26 cellular contexts compared by ENCODE assay signal in the genomic region with DNA sequence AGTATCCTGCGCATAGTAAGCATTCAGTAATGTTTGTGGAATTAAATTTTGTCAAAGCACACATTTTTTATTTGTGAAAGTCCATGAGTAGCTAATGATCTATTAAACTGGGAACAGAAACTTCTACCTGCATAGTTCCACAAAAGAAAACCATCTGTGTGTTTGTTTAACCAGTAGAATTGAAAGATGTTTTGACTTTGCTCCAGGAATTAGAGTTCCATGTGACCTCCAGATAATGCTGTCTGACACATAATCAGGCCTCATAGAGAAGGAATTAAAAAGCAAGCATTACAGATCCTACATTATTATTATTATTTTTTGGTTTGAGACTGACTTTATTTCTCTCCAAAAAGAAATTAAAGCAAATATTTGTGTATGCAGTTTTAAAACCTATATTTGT.
DNase-seq lines count a peak whose midpoint lies in the region; TF ChIP-seq lines count a peak whose summit lies in the region.
"Had no signal": no experiment of that assay in that cellular context is flagged by ENCODE, and none has a peak within 500 bp of the region (broad histone marks: within the 10 kb centered on the region; RNA-seq: fewer than 3 reads in every experiment).

No MANE protein-coding gene starts in this region.

- peaks cover 29% of the 10 kb centered on the region for H3K4me1 Mint-ChIP-seq in osteocyte (ENCODE audit: unreplicated experiment)
- H3K4me1 Mint-ChIP-seq in activated naive CD4-positive, alpha-beta T cell treated with anti-CD3 and anti-CD28 coated beads, Interleukin-2, amount 10 ng/mL, durations not matched to agents 7 days and 5 days, result no peaks in the 10 kb centered on the region
- H3K4me1 Mint-ChIP-seq: activated CD8-positive, alpha-beta memory T cell treated with anti-CD3 and anti-CD28 coated beads, Interleukin-2, amount 10 ng/mL, durations not matched to agents 7 days and 5 days; activated naive CD8-positive, alpha-beta T cell treated with anti-CD3 and anti-CD28 coated beads, Interleukin-2, amount 10 ng/mL, durations not matched to agents 7 days and 5 days; memory B cell; stimulated activated naive CD8-positive, alpha-beta T cell treated with anti-CD3 and anti-CD28 coated beads, Interleukin-15, amount 100 ng/mL, for 72 hours had no signal

- H3K27ac Mint-ChIP-seq in osteocyte (ENCODE audit: unreplicated experiment), result peak overlapping the region; percentile 10
- H3K27ac Mint-ChIP-seq in activated naive CD4-positive, alpha-beta T cell treated with anti-CD3 and anti-CD28 coated beads, Interleukin-2, amount 10 ng/mL, durations not matched to agents 7 days and 5 days, result no peak overlapping the region
- H3K27ac Mint-ChIP-seq: activated CD8-positive, alpha-beta memory T cell treated with anti-CD3 and anti-CD28 coated beads, Interleukin-2, amount 10 ng/mL, durations not matched to agents 7 days and 5 days; activated naive CD8-positive, alpha-beta T cell treated with anti-CD3 and anti-CD28 coated beads, Interleukin-2, amount 10 ng/mL, durations not matched to agents 7 days and 5 days; memory B cell; stimulated activated naive CD8-positive, alpha-beta T cell treated with anti-CD3 and anti-CD28 coated beads, Interleukin-15, amount 100 ng/mL, for 72 hours had no signal

- CTCF ChIA-PET in activated naive CD4-positive, alpha-beta T cell treated with anti-CD3 and anti-CD28 coated beads, Interleukin-2, amount 10 ng/mL, durations not matched to agents 7 days and 5 days (lab: Charles Lee), result no interaction called here

- H4K20me1 ChIP-seq in BLaER1 treated with 17β-estradiol and CSF1 and Interleukin-3, amounts not matched to agents 10 nM and 100 nM, result no peaks in the 10 kb centered on the region

- peak overlapping the region in 8 of 11 experiments; percentile 27 to 66 (median 62); a peak in 14 of 22 replicates for H3K4me2 ChIP-seq in BLaER1 treated with 17β-estradiol and CSF1 and Interleukin-3, amounts not matched to agents 10 nM and 100 nM

- H3K27ac ChIP-seq in BLaER1 treated with 17β-estradiol and CSF1 and Interleukin-3, amounts not matched to agents 10 nM and 100 nM, result no peak overlapping the region
- peak overlapping the region; percentile 95 for H3K27ac ChIP-seq in cingulate gyrus (ENCODE audit: low read depth, low read length)
- H3K27ac ChIP-seq: ascending aorta, neural progenitor cell, tibial artery, vagina had no signal

- H3K27me3 ChIP-seq in BLaER1 treated with 17β-estradiol and CSF1 and Interleukin-3, amounts not matched to agents 10 nM and 100 nM, result peaks cover 0 to 5% (median 0%) of the 10 kb centered on the region in 11 experiments; a peak in 2 of 22 replicates
- H3K27me3 ChIP-seq: ascending aorta, neural progenitor cell, tibial artery, vagina had no signal

- H3K4me3 Mint-ChIP-seq in osteocyte (ENCODE audit: unreplicated experiment), result no peak overlapping the region
- H3K4me3 Mint-ChIP-seq in activated naive CD4-positive, alpha-beta T cell treated with anti-CD3 and anti-CD28 coated beads, Interleukin-2, amount 10 ng/mL, durations not matched to agents 7 days and 5 days, result no peak overlapping the region
- H3K4me3 Mint-ChIP-seq: activated CD8-positive, alpha-beta memory T cell treated with anti-CD3 and anti-CD28 coated beads, Interleukin-2, amount 10 ng/mL, durations not matched to agents 7 days and 5 days; activated naive CD8-positive, alpha-beta T cell treated with anti-CD3 and anti-CD28 coated beads, Interleukin-2, amount 10 ng/mL, durations not matched to agents 7 days and 5 days; activated T-cell treated with anti-CD3 and anti-CD28 coated beads, Interleukin-2, amount 50 U/mL, for 4 hours; memory B cell; neural progenitor cell; stimulated activated naive CD8-positive, alpha-beta T cell treated with anti-CD3 and anti-CD28 coated beads, Interleukin-15, amount 100 ng/mL, for 72 hours had no signal

- H3K9ac ChIP-seq in BLaER1 treated with 17β-estradiol and CSF1 and Interleukin-3, amounts not matched to agents 10 nM and 100 nM, result no peak overlapping the region
- H3K9ac ChIP-seq: neural progenitor cell had no signal

- H3K4me1 ChIP-seq in BLaER1 treated with 17β-estradiol and CSF1 and Interleukin-3, amounts not matched to agents 10 nM and 100 nM, result peaks cover 0 to 14% (median 9%) of the 10 kb centered on the region in 10 experiments; a peak in 13 of 20 replicates
- H3K4me1 ChIP-seq: ascending aorta, tibial artery, vagina had no signal

- no peaks in the 10 kb centered on the region for H3K9me3 Mint-ChIP-seq in osteocyte (ENCODE audit: unreplicated experiment)
- H3K9me3 Mint-ChIP-seq in activated naive CD4-positive, alpha-beta T cell treated with anti-CD3 and anti-CD28 coated beads, Interleukin-2, amount 10 ng/mL, durations not matched to agents 7 days and 5 days, result no peaks in the 10 kb centered on the region
- H3K9me3 Mint-ChIP-seq: activated naive CD8-positive, alpha-beta T cell treated with anti-CD3 and anti-CD28 coated beads, Interleukin-2, amount 10 ng/mL, durations not matched to agents 7 days and 5 days; activated T-cell treated with anti-CD3 and anti-CD28 coated beads, Interleukin-2, amount 50 U/mL, for 4 hours; stimulated activated naive CD8-positive, alpha-beta T cell treated with anti-CD3 and anti-CD28 coated beads, Interleukin-15, amount 100 ng/mL, for 72 hours had no signal

- H3K27me3 Mint-ChIP-seq in osteocyte (ENCODE audit: unreplicated experiment), result peaks cover 3% of the 10 kb centered on the region
- no peaks in the 10 kb centered on the region for H3K27me3 Mint-ChIP-seq in activated naive CD4-positive, alpha-beta T cell treated with anti-CD3 and anti-CD28 coated beads, Interleukin-2, amount 10 ng/mL, durations not matched to agents 7 days and 5 days
- H3K27me3 Mint-ChIP-seq: activated CD8-positive, alpha-beta memory T cell treated with anti-CD3 and anti-CD28 coated beads, Interleukin-2, amount 10 ng/mL, durations not matched to agents 7 days and 5 days; activated naive CD8-positive, alpha-beta T cell treated with anti-CD3 and anti-CD28 coated beads, Interleukin-2, amount 10 ng/mL, durations not matched to agents 7 days and 5 days; memory B cell; stimulated activated naive CD8-positive, alpha-beta T cell treated with anti-CD3 and anti-CD28 coated beads, Interleukin-15, amount 100 ng/mL, for 72 hours had no signal

- H3K36me3 ChIP-seq in BLaER1 treated with 17β-estradiol and CSF1 and Interleukin-3, amounts not matched to agents 10 nM and 100 nM, result no peaks in the 10 kb centered on the region
- H3K36me3 ChIP-seq: ascending aorta, neural progenitor cell, tibial artery, vagina had no signal

- H3K9me3 ChIP-seq in BLaER1 treated with 17β-estradiol and CSF1 and Interleukin-3, amounts not matched to agents 10 nM and 100 nM (replicated peaks in 1 of 11), result no peaks in the 10 kb centered on the region
- H3K9me3 ChIP-seq: ascending aorta, tibial artery, vagina had no signal

- TF ChIP-seq CTCF in osteocyte (IDR thresholded peaks at IDR 0.05), result no peak

- H3K4me3 ChIP-seq in BLaER1 treated with 17β-estradiol and CSF1 and Interleukin-3, amounts not matched to agents 10 nM and 100 nM, result no peak overlapping the region
- H3K4me3 ChIP-seq: ascending aorta, neural progenitor cell, tibial artery, vagina had no signal

- DNase-seq in NCI-H69 (lab: John Stamatoyannopoulos, UW) (peak; percentile 87), osteocyte (ENCODE audit: extremely low spot score, unreplicated experiment) (no peak), NCI-H2196 treated with DMSO at 0.1 percent for 48 hours (lab: John Stamatoyannopoulos, UW; ENCODE audit: unreplicated experiment) (no peak)
- DNase-seq in activated naive CD4-positive, alpha-beta T cell treated with anti-CD3 and anti-CD28 coated beads, Interleukin-2, amount 10 ng/mL, durations not matched to agents 7 days and 5 days, result no peak
- DNase-seq in activated CD4-positive, alpha-beta T cell treated with anti-CD3 and anti-CD28 coated beads, Interleukin-2, amount 50 U/mL, for 4 hours, result no peak
- DNase-seq: activated CD4-positive, alpha-beta T cell treated with anti-CD3 and anti-CD28 coated beads, Interleukin-2, amount 50 U/mL, for 1 hour; activated CD4-positive, CD25-positive, alpha-beta regulatory T cell; activated CD8-positive, alpha-beta memory T cell treated with anti-CD3 and anti-CD28 coated beads, Interleukin-2, amount 10 ng/mL, durations not matched to agents 7 days and 5 days; activated gamma-delta T cell; activated naive CD8-positive, alpha-beta T cell treated with anti-CD3 and anti-CD28 coated beads, Interleukin-2, amount 10 ng/mL, durations not matched to agents 7 days and 5 days; activated T-cell treated with anti-CD3 and anti-CD28 coated beads, Interleukin-2, amount 50 U/mL, for 4 hours; foreskin melanocyte; HCEC 1CT; left cardiac atrium; NCI-H1436 treated with DMSO at 0.1 percent for 48 hours; PC-3; stimulated activated CD4-positive, alpha-beta T cell treated with anti-CD3 and anti-CD28 coated beads, Interleukin-2, amount 100 ng/mL, for 48 hours; stimulated activated naive CD8-positive, alpha-beta T cell treated with anti-CD3 and anti-CD28 coated beads, Interleukin-15, amount 100 ng/mL, for 72 hours; T-helper 1 cell; tibial artery had no signal

- H3K36me3 Mint-ChIP-seq in osteocyte (ENCODE audit: unreplicated experiment), result no peaks in the 10 kb centered on the region
- no peaks in the 10 kb centered on the region for H3K36me3 Mint-ChIP-seq in activated naive CD4-positive, alpha-beta T cell treated with anti-CD3 and anti-CD28 coated beads, Interleukin-2, amount 10 ng/mL, durations not matched to agents 7 days and 5 days
- H3K36me3 Mint-ChIP-seq: activated CD8-positive, alpha-beta memory T cell treated with anti-CD3 and anti-CD28 coated beads, Interleukin-2, amount 10 ng/mL, durations not matched to agents 7 days and 5 days; activated naive CD8-positive, alpha-beta T cell treated with anti-CD3 and anti-CD28 coated beads, Interleukin-2, amount 10 ng/mL, durations not matched to agents 7 days and 5 days; memory B cell had no signal
